Comparison of ENCODE assay signal across 23 cellular contexts in the genomic region with DNA sequence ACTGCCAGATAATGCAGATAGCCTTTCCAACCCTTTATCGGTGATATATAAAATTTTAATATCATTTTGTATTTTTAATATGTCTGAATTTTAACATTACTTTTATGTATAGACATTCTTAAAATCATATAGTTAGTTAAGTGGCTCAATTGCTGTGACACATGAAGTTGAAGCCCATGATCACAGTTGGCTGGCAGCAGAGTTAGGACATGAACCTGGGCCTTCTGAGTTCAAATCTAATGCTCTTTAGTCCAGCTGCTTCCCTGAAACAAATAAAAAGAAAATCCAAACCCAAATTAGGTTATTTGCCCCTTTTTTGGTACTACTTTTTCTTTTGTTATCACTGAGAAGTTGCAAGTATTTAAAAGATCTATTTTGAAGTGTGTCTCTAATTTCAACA.
"Had no signal": no experiment of that assay in that cellular context is flagged by ENCODE, and none has a peak within 500 bp of the region (broad histone marks: within the 10 kb centered on the region; RNA-seq: fewer than 3 reads in every experiment).

No MANE protein-coding gene starts in this region.

- H3K27ac ChIP-seq: SJSA1, SK-N-MC had no signal

- H3K27me3 ChIP-seq: SJSA1 had no signal

- DNase-seq: IMR-90, Kasumi-1, KG1, MV-4-11, NCI-H1048, NCI-H1105, NCI-H1417, NCI-H1436 treated with DMSO at 0.1 percent for 48 hours, NCI-H1694, NCI-H187 treated with DMSO at 0.1 percent for 48 hours, NCI-H2081, NCI-H2107, NCI-H2227 treated with DMSO at 0.1 percent for 48 hours, NCI-H524, NCI-H526 treated with DMSO at 0.1 percent for 48 hours, NCI-H748 treated with DMSO at 0.1 percent for 48 hours, Right ventricle myocardium superior, RPMI8226, SIG-M5 had no signal

- H3K9me3 ChIP-seq: SJSA1 had no signal

- H3K4me3 ChIP-seq: SJSA1, SK-N-MC had no signal

- FAIRE-seq: HepG2, RCC 7860 had no signal

- ATAC-seq: HepG2 had no signal
